ENCODE assay signal across 21 cellular contexts in the genomic region with DNA sequence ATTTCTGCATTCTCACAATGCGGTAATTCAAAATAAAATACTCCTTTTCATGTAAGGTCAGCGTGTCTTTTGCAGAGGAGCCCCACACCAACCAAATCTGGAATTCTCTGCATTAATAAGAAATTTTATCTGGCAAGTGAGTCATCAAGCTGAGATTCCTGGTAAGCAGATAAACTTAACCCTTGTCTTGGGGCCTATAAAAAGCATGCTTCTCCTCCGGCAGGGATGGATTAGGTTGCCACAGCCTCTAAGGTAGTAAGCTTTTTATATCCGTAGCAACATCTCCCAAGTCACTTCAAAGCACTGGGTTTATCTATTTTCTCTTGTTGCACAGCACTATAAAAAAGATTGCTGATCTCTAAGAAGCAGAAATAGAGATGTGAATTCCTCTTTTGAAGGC.
"Had no signal": no experiment of that assay in that cellular context is flagged by ENCODE, and none has a peak within 500 bp of the region (broad histone marks: within the 10 kb centered on the region; RNA-seq: fewer than 3 reads in every experiment).

No MANE protein-coding gene starts in this region.

- ATAC-seq: activated T-cell treated with anti-CD3 and anti-CD28 coated beads, Interleukin-2, amount 50 U/mL, for 72 hours; esophagus mucosa; foreskin keratinocyte; heart left ventricle; left lung; lower lobe of right lung; natural killer cell treated with Interleukin-12 subunit alpha and Interleukin-12 subunit beta and Interleukin-15 and Interleukin-18, amount 100 ng/mL, for 72 hours; right cardiac atrium; stimulated activated naive CD8-positive, alpha-beta T cell treated with anti-CD3 and anti-CD28 coated beads, Interleukin-15, Interleukin-2, amounts not matched to agents 100 U/mL and 50 U/mL, for 24 hours had no signal

- H3K4me3 ChIP-seq: heart left ventricle, left lung, lower lobe of right lung, vagina had no signal

- H3K36me3 ChIP-seq: heart left ventricle, left lung, lower lobe of right lung, vagina had no signal

- H3K27me3 ChIP-seq: foreskin keratinocyte, heart left ventricle, left lung, vagina had no signal

- H3K9me3 ChIP-seq: heart left ventricle, left lung, lower lobe of right lung, vagina had no signal

- DNase-seq: activated CD4-positive, alpha-beta T cell treated with anti-CD3 and anti-CD28 coated beads for 4 hours; activated CD4-positive, alpha-beta T cell treated with anti-CD3 and anti-CD28 coated beads, Interleukin-2, amount 50 U/mL, for 4 hours; activated naive CD4-positive, alpha-beta T cell treated with Interleukin-2 at 50 U/mL for 16 hours; activated T-cell treated with anti-CD3 and anti-CD28 coated beads for 4 hours; activated T-cell treated with anti-CD3 and anti-CD28 coated beads, Interleukin-2, amount 50 U/mL, for 72 hours; aorta; cortex of kidney; foreskin keratinocyte; heart left ventricle; hypothalamus; kidney glomerular epithelial cell; left lung; lower lobe of right lung; mesendoderm; right cardiac atrium; stimulated activated CD4-positive, alpha-beta T cell treated with anti-CD3 and anti-CD28 coated beads, Interleukin-2, amount 100 ng/mL, for 48 hours; stimulated activated naive CD8-positive, alpha-beta T cell treated with anti-CD3 and anti-CD28 coated beads, Interleukin-15, Interleukin-2, amounts not matched to agents 100 U/mL and 50 U/mL, for 24 hours; T-helper 1 cell had no signal

- H3K4me1 ChIP-seq: foreskin keratinocyte, heart left ventricle, left lung, lower lobe of right lung, vagina had no signal

- H3K27ac ChIP-seq: foreskin keratinocyte, heart left ventricle, left lung, lower lobe of right lung, vagina had no signal
